ENCODE assay signal across 32 cellular contexts in the genomic region with DNA sequence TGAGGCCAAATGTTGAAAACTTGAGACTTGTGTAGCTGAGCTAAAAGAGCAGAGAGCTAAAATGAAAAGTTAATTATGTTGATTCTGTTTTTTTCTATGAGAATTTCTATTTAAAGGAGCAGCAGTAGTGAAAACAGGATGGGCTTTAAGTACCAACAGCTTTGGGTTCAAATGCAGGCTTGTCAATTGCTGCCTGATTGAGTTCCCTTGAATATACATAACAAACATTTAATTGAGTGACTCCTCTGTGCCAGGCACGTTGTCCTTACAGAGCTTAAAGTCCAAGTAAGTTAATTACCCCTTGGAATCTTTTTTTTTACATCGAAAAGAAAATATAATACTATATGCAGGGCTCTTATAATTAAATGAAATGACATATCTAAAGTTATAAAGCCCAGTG. TPM values are rescaled to one million over a fixed set of nuclear protein-coding genes. Genes with fewer than 3 reads are reported as not detected.
"Had no signal": no experiment of that assay in that cellular context is flagged by ENCODE, and none has a peak within 500 bp of the region (broad histone marks: within the 10 kb centered on the region; RNA-seq: fewer than 3 reads in every experiment).

No MANE protein-coding gene starts in this region.

- H2AFZ ChIP-seq: hepatocyte had no signal

- H3K27me3 ChIP-seq: hepatocyte, left lung, pancreas, stomach, testis, thyroid gland, transverse colon, upper lobe of left lung, vagina had no signal

- ATAC-seq: left cardiac atrium; left lung; lower lobe of right lung; naive thymus-derived CD8-positive, alpha-beta T cell; pancreas; right cardiac atrium; sciatic nerve; stimulated activated naive B cell treated with anti-CD40 and anti-IgM and Interleukin-4, amounts not matched to agents 10 μg/mL and 1 μg/mL and 100 μg/mL, for 72 hours; stimulated activated naive CD8-positive, alpha-beta T cell treated with anti-CD3 and anti-CD28 coated beads, Interleukin-15, Interleukin-2, amounts not matched to agents 100 U/mL and 50 U/mL, for 24 hours had no signal

- H3K4me2 ChIP-seq: hepatocyte had no signal

- H3K9me3 Mint-ChIP-seq: nephron, neural crest cell had no signal

- H3K4me1 ChIP-seq: left lung, lower lobe of right lung, pancreas, prostate gland, stomach, testis, thyroid gland, transverse colon, upper lobe of left lung, vagina had no signal

- H3K9me3 ChIP-seq: lower lobe of right lung, pancreas, prostate gland, testis, thyroid gland, transverse colon, upper lobe of left lung, vagina had no signal

- H3K4me3 ChIP-seq: hepatocyte, left lung, lower lobe of right lung, pancreas, prostate gland, skin epidermis, stomach, testis, thyroid gland, transverse colon, upper lobe of left lung, vagina had no signal

- H3K36me3 Mint-ChIP-seq: stimulated activated naive B cell treated with anti-CD40 and anti-IgM and Interleukin-4, amounts not matched to agents 10 μg/mL and 1 μg/mL and 100 μg/mL, for 72 hours had no signal

- H3K36me3 ChIP-seq: left lung, lower lobe of right lung, pancreas, prostate gland, stomach, thyroid gland, transverse colon, upper lobe of left lung, vagina had no signal

- H3K4me1 Mint-ChIP-seq: naive thymus-derived CD8-positive, alpha-beta T cell; nephron; neural crest cell; stimulated activated naive B cell treated with anti-CD40 and anti-IgM and Interleukin-4, amounts not matched to agents 10 μg/mL and 1 μg/mL and 100 μg/mL, for 72 hours had no signal

- FAIRE-seq: keratinocyte, pancreas had no signal

- H3K27ac ChIP-seq: hepatocyte, left lung, lower lobe of right lung, pancreas, prostate gland, skin epidermis, stomach, testis, thyroid gland, transverse colon, upper lobe of left lung, vagina had no signal

- H3K79me2 ChIP-seq: hepatocyte had no signal

- H3K27me3 Mint-ChIP-seq: stimulated activated naive B cell treated with anti-CD40 and anti-IgM and Interleukin-4, amounts not matched to agents 10 μg/mL and 1 μg/mL and 100 μg/mL, for 72 hours had no signal

- H3K27ac Mint-ChIP-seq: naive thymus-derived CD8-positive, alpha-beta T cell; nephron; stimulated activated naive B cell treated with anti-CD40 and anti-IgM and Interleukin-4, amounts not matched to agents 10 μg/mL and 1 μg/mL and 100 μg/mL, for 72 hours had no signal

- H3K4me3 Mint-ChIP-seq: naive thymus-derived CD8-positive, alpha-beta T cell; nephron; neural crest cell; stimulated activated naive B cell treated with anti-CD40 and anti-IgM and Interleukin-4, amounts not matched to agents 10 μg/mL and 1 μg/mL and 100 μg/mL, for 72 hours had no signal

- DNase-seq: kidney glomerular epithelial cell; left cardiac atrium; left lung; lower lobe of right lung; mammary epithelial cell; mesenchymal stem cell; naive thymus-derived CD8-positive, alpha-beta T cell; nucleus accumbens; pancreas; posterior cingulate gyrus; retina; right cardiac atrium; stimulated activated CD4-positive, alpha-beta T cell treated with anti-CD3 and anti-CD28 coated beads, Interleukin-12 subunit alpha, Interleukin-12 subunit beta, amount 100 ng/mL, for 4 hours; stimulated activated CD4-positive, alpha-beta T cell treated with anti-CD3 and anti-CD28 coated beads, Interleukin-15, amount 100 ng/mL, for 24 hours; stimulated activated CD4-positive, alpha-beta T cell treated with anti-CD3 and anti-CD28 coated beads, Interleukin-2, amount 100 ng/mL, for 24 hours; stimulated activated CD4-positive, alpha-beta T cell treated with anti-CD3 and anti-CD28 coated beads, Interleukin-4, amount 100 ng/mL, for 1 hour; stimulated activated naive B cell treated with anti-CD40 and anti-IgM and Interleukin-4, amounts not matched to agents 10 μg/mL and 1 μg/mL and 100 μg/mL, for 72 hours; stimulated activated naive CD8-positive, alpha-beta T cell treated with anti-CD3 and anti-CD28 coated beads, Interleukin-15, Interleukin-2, amounts not matched to agents 100 U/mL and 50 U/mL, for 24 hours; stomach; testis; thyroid gland; transverse colon; upper lobe of left lung had no signal

RNA-seq across cellular contexts. Expression of a gene that starts 38.5 kb away (rescaled TPM):
- total RNA-seq: osteoblast had no signal
